23 cellular contexts compared by ENCODE assay signal in the genomic region with DNA sequence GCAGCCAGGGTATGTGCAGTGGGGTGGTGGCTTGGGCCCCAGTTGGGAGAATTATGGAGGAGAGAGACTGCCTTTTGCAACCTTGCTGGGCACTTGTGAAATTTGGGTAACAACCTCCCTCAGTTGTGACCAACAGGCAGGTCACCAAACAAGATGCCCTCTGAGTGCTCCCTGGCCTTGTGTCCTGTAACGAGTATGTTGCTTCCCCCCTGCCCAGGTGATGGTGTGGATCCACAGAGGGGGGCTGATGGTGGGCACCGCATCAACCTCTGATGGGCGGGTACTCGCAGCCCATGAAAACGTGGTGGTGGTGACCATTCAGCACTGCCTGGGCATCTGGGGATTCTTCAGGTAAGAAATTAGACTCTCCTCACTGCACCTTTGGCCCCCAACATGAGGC.
A peak's percentile ranks its signal among the peaks of the same experiment; 100 is the strongest.
DNase-seq lines count a peak whose midpoint lies in the region; TF ChIP-seq lines count a peak whose summit lies in the region.
"Had no signal": no experiment of that assay in that cellular context is flagged by ENCODE, and none has a peak within 500 bp of the region (broad histone marks: within the 10 kb centered on the region; RNA-seq: fewer than 3 reads in every experiment).

No MANE protein-coding gene starts in this region.

- H3K9me3 Mint-ChIP-seq in osteocyte (ENCODE audit: unreplicated experiment): no peaks in the 10 kb centered on the region
- H3K9me3 Mint-ChIP-seq: CD4-positive, alpha-beta memory T cell; CD8-positive, alpha-beta memory T cell had no signal

- no peaks in the 10 kb centered on the region for H3K27me3 Mint-ChIP-seq in osteocyte (ENCODE audit: unreplicated experiment)

- TF ChIP-seq CTCF in coronary artery (IDR thresholded peaks at IDR 0.05) (no peak), osteocyte (IDR thresholded peaks at IDR 0.05) (no peak)

- H3K4me3 Mint-ChIP-seq in osteocyte (ENCODE audit: unreplicated experiment): no peak overlapping the region
- H3K4me3 Mint-ChIP-seq: CD14-positive monocyte; CD4-positive, alpha-beta memory T cell; CD4-positive, CD25-positive, alpha-beta regulatory T cell; CD8-positive, alpha-beta memory T cell had no signal

- no peak overlapping the region for H3K4me3 ChIP-seq in coronary artery
- H3K4me3 ChIP-seq: BLaER1, GM12878 had no signal

- DNase-seq in coronary artery (ENCODE audit: low spot score) (peak; percentile 47), ecto neural progenitor cell (ENCODE audit: low spot score) (peak; percentile 25), osteocyte (ENCODE audit: extremely low spot score, unreplicated experiment) (peak; percentile 78), HT-29 (ENCODE audit: low spot score) (no peak), NCI-H82 treated with DMSO at 0.1 percent for 48 hours (lab: John Stamatoyannopoulos, UW; ENCODE audit: unreplicated experiment) (no peak)
- DNase-seq: 8988T; ACHN; BE2C; C1 segment of cervical spinal cord; CD4-positive, alpha-beta memory T cell; CD4-positive, CD25-positive, alpha-beta regulatory T cell; CD8-positive, alpha-beta memory T cell; COR-L47; DMS 273 treated with DMSO at 0.1 percent for 48 hours; DMS153; DMS53; DMS79; DND-41; EL; GDM1 had no signal

- H3K27ac ChIP-seq in coronary artery: no peak overlapping the region
- H3K27ac ChIP-seq: BLaER1 had no signal

- no peaks in the 10 kb centered on the region for H3K4me1 Mint-ChIP-seq in osteocyte (ENCODE audit: unreplicated experiment)
- H3K4me1 Mint-ChIP-seq: CD4-positive, alpha-beta memory T cell; CD4-positive, CD25-positive, alpha-beta regulatory T cell; CD8-positive, alpha-beta memory T cell had no signal

- no peaks in the 10 kb centered on the region for H3K36me3 Mint-ChIP-seq in osteocyte (ENCODE audit: unreplicated experiment)
- H3K36me3 Mint-ChIP-seq: CD14-positive monocyte; CD4-positive, alpha-beta memory T cell; CD4-positive, CD25-positive, alpha-beta regulatory T cell; CD8-positive, alpha-beta memory T cell had no signal

- H3K27ac Mint-ChIP-seq in osteocyte (ENCODE audit: unreplicated experiment): no peak overlapping the region
- H3K27ac Mint-ChIP-seq: CD4-positive, CD25-positive, alpha-beta regulatory T cell had no signal

Comparison
In these comparisons a context has a peak if more than half of its experiments do, and no peak if none do; other contexts are left out.
1. DNase-seq: peak in coronary artery (single experiment), ecto neural progenitor cell (single experiment) and osteocyte (single experiment); none in HT-29 (single experiment) and NCI-H82 treated with DMSO at 0.1 percent for 48 hours (single experiment).